8 cellular contexts compared by ENCODE assay signal in the genomic region with DNA sequence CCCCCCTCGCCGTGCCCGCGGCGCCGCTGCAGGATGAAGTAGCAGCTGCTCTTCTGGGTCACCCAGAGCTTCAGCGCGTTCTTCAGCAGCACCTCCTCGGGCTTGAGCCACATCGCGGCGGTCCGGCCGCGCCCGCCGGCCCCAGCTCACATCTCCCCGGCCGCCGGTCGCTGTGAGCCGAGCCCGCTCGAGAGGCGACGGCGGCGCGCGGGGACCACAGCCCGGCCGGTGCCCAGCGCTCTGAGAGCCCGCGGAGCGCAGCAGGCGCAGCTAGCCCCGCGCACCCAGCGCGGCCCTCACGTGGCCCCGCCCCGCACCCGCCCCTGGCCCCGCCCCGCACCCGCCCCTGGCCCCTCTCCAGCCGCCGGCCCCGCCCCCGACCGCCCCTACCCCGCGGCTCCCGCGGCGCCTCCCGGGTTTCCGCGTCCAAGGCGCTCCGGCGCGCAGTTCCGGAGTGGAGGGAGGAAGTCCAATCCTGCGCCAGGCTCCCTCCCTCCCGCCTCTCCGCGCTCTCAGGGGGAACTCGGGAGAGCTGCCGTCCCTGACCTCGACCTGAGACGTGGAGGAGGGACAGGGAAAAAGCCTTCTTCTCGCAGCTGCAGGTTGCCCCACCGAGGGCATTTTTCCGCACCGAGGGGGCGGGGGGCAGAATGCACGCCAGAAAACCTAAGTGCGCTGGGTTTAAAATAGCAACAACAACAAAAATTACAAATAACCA. TPM values are rescaled to one million over a fixed set of nuclear protein-coding genes. Genes with fewer than 3 reads are reported as not detected.
DNase-seq lines count a peak whose midpoint lies in the region; ATAC-seq and TF ChIP-seq lines count a peak whose summit lies in the region.

TSS of gene TBC1D8 (minus strand) at position 242 of the 718 bp plus-strand sequence. CDS start at position 113, 129 bp downstream.

- no peaks in the 10 kb centered on the region for H3K4me1 ChIP-seq in colonic mucosa

- peak; percentile 78 for ATAC-seq in HG02981 (IDR thresholded peaks at IDR 0.05; ENCODE audit: unreplicated experiment)

- no peaks in the 10 kb centered on the region for H3K9me3 ChIP-seq in colonic mucosa

- intact Hi-C loops in colonic mucosa (cut with DNase I): loop anchor here (5.0 kb wide), 2 partner anchors 39 to 139 kb away; no protein-coding TSS in a partner anchor

- H3K36me3 ChIP-seq in colonic mucosa: no peaks in the 10 kb centered on the region

- H3K27ac ChIP-seq in colonic mucosa: peak within 1 kb of the TSS; percentile 66

- H3K9ac ChIP-seq in colonic mucosa (ENCODE audit: low read depth in 2 of 2, low read length in 2 of 2): peak within 1 kb of the TSS; percentile 75 to 80

- H3K4me3 ChIP-seq in colonic mucosa: peak within 1 kb of the TSS; percentile 63

- H3K27me3 ChIP-seq in colonic mucosa: no peaks in the 10 kb centered on the region

- DNase-seq in SIG-M5 treated with dmso at 0.1 percent for 504 hours (lab: John Stamatoyannopoulos, UW; ENCODE audit: unreplicated experiment) (peak; percentile 76), SIG-M5 (lab: John Stamatoyannopoulos, UW) (no peak), NCI-H2227 (lab: John Stamatoyannopoulos, UW; ENCODE audit: unreplicated experiment) (peak; percentile 91), colonic mucosa (peak; percentile 90), kidney tubule cell (ENCODE audit: low spot score) (peak; percentile 90)
- peak; percentile 68 for DNase-seq in activated CD4-positive, alpha-beta T cell treated with anti-CD3 and anti-CD28 coated beads for 48 hours
- peak; percentile 81 for DNase-seq in stimulated activated CD4-positive, alpha-beta T cell treated with anti-CD3 and anti-CD28 coated beads, Interleukin-15, amount 100 ng/mL, for 24 hours

- no peak for TF ChIP-seq CTCF in colonic mucosa (IDR thresholded peaks at IDR 0.05)

RNA-seq across cellular contexts. Expression of gene TBC1D8, which starts in this region (rescaled TPM):
- total RNA-seq in colonic mucosa: 10 to 100 TPM; 10.3 to 11.8 TPM
